ENCODE assay signal across 21 cellular contexts in genomic region chr17:30196504-30196903, GRCh38. TPM values are rescaled to one million over a fixed set of nuclear protein-coding genes. Genes with fewer than 3 reads are reported as not detected.
"Had no signal": no experiment of that assay in that cellular context is flagged by ENCODE, and none has a peak within 500 bp of the region (broad histone marks: within the 10 kb centered on the region; RNA-seq: fewer than 3 reads in every experiment).

No MANE protein-coding gene starts in this region.

- H3K36me3 ChIP-seq: colonic mucosa, neutrophil, pancreas, right lobe of liver, suprapubic skin, transverse colon, upper lobe of right lung, uterus had no signal

- H3K9me3 ChIP-seq: colonic mucosa, mucosa of descending colon, neutrophil, pancreas, right lobe of liver, suprapubic skin, transverse colon, upper lobe of right lung, uterus had no signal

- DNase-seq: colonic mucosa; effector memory CD4-positive, alpha-beta T cell; kidney; mucosa of descending colon; naive B cell; pancreas; right lobe of liver; small intestine; stimulated activated CD4-positive, alpha-beta T cell treated with anti-CD3 and anti-CD28 coated beads, Interleukin-15, amount 100 ng/mL, for 24 hours; stimulated activated CD4-positive, alpha-beta T cell treated with anti-CD3 and anti-CD28 coated beads, Interleukin-2, amount 100 ng/mL, for 48 hours; stimulated activated naive CD8-positive, alpha-beta T cell treated with anti-CD3 and anti-CD28 coated beads, Interleukin-15, amount 100 ng/mL, for 72 hours; transverse colon; upper lobe of right lung; uterus had no signal

- ATAC-seq: left lobe of liver; mucosa of descending colon; natural killer cell treated with Interleukin-12 subunit alpha and Interleukin-12 subunit beta and Interleukin-15 and Interleukin-18, amount 100 ng/mL, for 72 hours; pancreas; right lobe of liver; stimulated activated naive CD8-positive, alpha-beta T cell treated with anti-CD3 and anti-CD28 coated beads, Interleukin-15, amount 100 ng/mL, for 72 hours; upper lobe of right lung had no signal

- H3K4me1 ChIP-seq: colonic mucosa, pancreas, right lobe of liver, suprapubic skin, transverse colon, upper lobe of right lung, uterus had no signal

- H3K27me3 ChIP-seq: colonic mucosa, pancreas, right lobe of liver, suprapubic skin, transverse colon, upper lobe of right lung, uterus had no signal

- FAIRE-seq: kidney, pancreas, small intestine had no signal

- H3K4me3 ChIP-seq: colonic mucosa, lung, mucosa of descending colon, pancreas, right lobe of liver, suprapubic skin, transverse colon, upper lobe of right lung, uterus had no signal

- H3K27ac ChIP-seq: colonic mucosa, neutrophil, pancreas, right lobe of liver, suprapubic skin, transverse colon, upper lobe of right lung, uterus had no signal

RNA-seq across cellular contexts. Expression of gene SLC6A4, which starts 39.0 kb away (rescaled TPM):
- total RNA-seq: fibroblast of villous mesenchyme, neural crest cell, right lobe of liver had no signal
